16 cellular contexts compared by ENCODE assay signal in the genomic region with DNA sequence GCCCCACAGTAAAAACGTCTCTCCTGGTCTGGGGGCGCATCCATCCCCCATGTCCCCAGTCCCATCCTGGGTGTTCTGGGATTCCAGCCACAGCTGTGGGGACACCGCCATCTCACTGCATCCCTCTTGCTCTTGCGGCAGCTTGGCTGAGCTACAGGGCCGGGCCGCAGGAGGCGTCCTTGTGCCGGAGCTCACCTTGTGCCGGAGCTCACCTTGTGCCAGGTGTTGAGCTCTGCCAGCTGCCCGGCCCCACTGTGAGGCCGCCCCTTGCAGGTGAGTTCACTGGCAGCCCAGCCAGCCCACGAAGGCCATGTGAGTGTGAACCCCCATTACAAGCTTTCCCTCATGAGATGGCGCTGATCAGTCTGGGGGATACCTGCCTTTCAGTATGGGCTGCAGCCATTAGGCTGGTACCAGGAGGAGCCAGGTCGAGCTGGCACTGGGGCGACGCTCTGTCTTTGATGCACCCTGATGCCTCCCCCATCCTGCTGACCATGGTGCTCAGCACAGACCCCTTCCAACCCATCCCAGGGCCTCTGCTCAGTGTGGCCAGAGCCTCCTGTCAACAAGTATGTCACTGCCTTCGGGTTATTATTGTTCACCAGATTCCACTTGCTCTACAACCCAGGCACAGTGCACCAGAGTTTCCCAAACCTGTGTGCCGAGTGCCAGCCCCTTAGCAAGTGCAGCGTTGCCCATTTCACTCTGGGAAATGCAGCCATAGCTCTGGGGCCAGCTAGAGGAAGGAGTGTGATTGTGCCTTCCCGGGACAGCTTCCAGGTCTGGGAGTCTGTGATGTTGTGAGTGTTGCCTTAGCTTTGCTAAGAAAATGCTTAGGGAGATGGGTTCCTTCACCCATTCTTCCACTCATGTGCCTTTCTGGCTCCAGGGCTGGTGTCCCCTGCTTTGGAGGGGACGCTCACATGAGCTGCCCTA.
A peak's percentile ranks its signal among the peaks of the same experiment; 100 is the strongest.
DNase-seq lines count a peak whose midpoint lies in the region.
"Had no signal": no experiment of that assay in that cellular context is flagged by ENCODE, and none has a peak within 500 bp of the region (broad histone marks: within the 10 kb centered on the region; RNA-seq: fewer than 3 reads in every experiment).

No MANE protein-coding gene starts in this region.

- no peak overlapping the region for H3K4me3 ChIP-seq in H7 (ENCODE audit: insufficient read depth, low read depth, low read length)
- H3K4me3 ChIP-seq: GM12878 had no signal

- H3K4me1 Mint-ChIP-seq in immature natural killer cell: peaks cover 81 to 82% of the 10 kb centered on the region in 2 donors

- H3K27ac ChIP-seq in caudate nucleus (ENCODE audit: low read depth, low read length): peak overlapping the region; percentile 94

- H3K36me3 Mint-ChIP-seq in immature natural killer cell: peaks cover 0 to 6% (median 4%) of the 10 kb centered on the region in 3 donors

- DNase-seq in G401 (ENCODE audit: low spot score) (peak; percentile 57), caudate nucleus (lab: John Stamatoyannopoulos, UW) (peak in 8 of 61 donors; percentile 28 to 66 (median 36)), immature natural killer cell (no peak), pons (ENCODE audit: low spot score) (peak; percentile 68), H7 (no peak), kidney glomerular epithelial cell (lab: John Stamatoyannopoulos, UW) (no peak)
- no peak for DNase-seq in stimulated activated naive CD4-positive, alpha-beta T cell (lab: John Stamatoyannopoulos, UW)
- no peak for DNase-seq in stimulated activated CD8-positive, alpha-beta memory T cell treated with anti-CD3 and anti-CD28 coated beads, Interleukin-4, amount 100 ng/mL, for 48 hours
- DNase-seq: AML-193, DMS53, HCEC 1CT, NCI-H1436 treated with DMSO at 0.1 percent for 48 hours, NCI-H2227 treated with DMSO at 0.1 percent for 48 hours, NCI-H69, PC-3 had no signal

- H3K27me3 Mint-ChIP-seq in immature natural killer cell (ENCODE audit: low read depth in 3 of 3): peaks cover 3 to 7% (median 3%) of the 10 kb centered on the region in 3 donors

- H3K36me3 ChIP-seq in H7 (replicated peaks; ENCODE audit: control insufficient read depth, insufficient read depth, low read length): no peaks in the 10 kb centered on the region

- H3K9me3 Mint-ChIP-seq in immature natural killer cell: no peaks in the 10 kb centered on the region

- in situ Hi-C loops in G401 (cut with HindIII; ENCODE audit: low sequenced_read_pairs): no loop called here

- no peak overlapping the region for H3K4me3 Mint-ChIP-seq in immature natural killer cell

- H3K27ac Mint-ChIP-seq in immature natural killer cell: peak overlapping the region; percentile 94 to 99 (median 96)

- no peaks in the 10 kb centered on the region for H3K27me3 ChIP-seq in H7 (ENCODE audit: control insufficient read depth, insufficient read depth, low read length)

Comparison
In these comparisons a context has a peak if more than half of its experiments do, and no peak if none do; other contexts are left out.
1. DNase-seq: peak in G401 (single experiment) and pons (single experiment); none in immature natural killer cell (0 of 3), H7 (single experiment), kidney glomerular epithelial cell (single experiment), stimulated activated naive CD4-positive, alpha-beta T cell (0 of 6) and stimulated activated CD8-positive, alpha-beta memory T cell treated with anti-CD3 and anti-CD28 coated beads, Interleukin-4, amount 100 ng/mL, for 48 hours (single experiment).